In genomic region chr17:71084219-71084618, GRCh38 we compare ENCODE assay signal across 8 cellular contexts.
DNase-seq lines count a peak whose midpoint lies in the region; ATAC-seq, FAIRE-seq and TF ChIP-seq lines count a peak whose summit lies in the region.

No MANE protein-coding gene starts in this region.

- H3K4me2 ChIP-seq in astrocyte (ENCODE audit: low read length), result no peak overlapping the region

- FAIRE-seq in astrocyte (lab: Jason Lieb, UNC), result no peak

- no peaks in the 10 kb centered on the region for H3K9me3 ChIP-seq in astrocyte (ENCODE audit: insufficient read depth, low read depth, low read length)

- no peaks in the 10 kb centered on the region for H3K36me3 Mint-ChIP-seq in astrocyte (ENCODE audit: low read depth, unreplicated experiment)

- no peak overlapping the region for H3K27ac ChIP-seq in astrocyte (ENCODE audit: low read depth, low read length)

- no peaks in the 10 kb centered on the region for H3K9me3 Mint-ChIP-seq in astrocyte (ENCODE audit: unreplicated experiment)

- DNase-seq in GM03348 (ENCODE audit: low spot score) (peak; percentile 10), LNCaP clone FGC (ENCODE audit: low read depth) (no peak), astrocyte (ENCODE audit: low read depth) (no peak), medulla oblongata (ENCODE audit: extremely low spot score) (peak; percentile 25), NCI-H1436 treated with DMSO at 0.1 percent for 48 hours (lab: John Stamatoyannopoulos, UW) (no peak)
- no peak for DNase-seq in activated CD8-positive, alpha-beta memory T cell treated with anti-CD3 and anti-CD28 coated beads, Interleukin-2, amount 50 U/mL, for 4 hours
- no peak for DNase-seq in activated naive CD4-positive, alpha-beta T cell treated with Interleukin-2 at 50 U/mL for 16 hours

- H3K4me1 Mint-ChIP-seq in astrocyte (ENCODE audit: low read depth, unreplicated experiment), result peaks cover 5% of the 10 kb centered on the region

- H3K36me3 ChIP-seq in astrocyte (ENCODE audit: insufficient read depth, low read length), result no peaks in the 10 kb centered on the region

- no peaks in the 10 kb centered on the region for H3K4me1 ChIP-seq in astrocyte (ENCODE audit: insufficient read depth, low read length)

- H2AFZ ChIP-seq in astrocyte (ENCODE audit: low read depth, low read length), result no peak overlapping the region

- no peak for ATAC-seq in GM19395 (IDR thresholded peaks at IDR 0.05; ENCODE audit: unreplicated experiment)

- H3K79me2 ChIP-seq in astrocyte (ENCODE audit: insufficient read depth, low read length), result no peaks in the 10 kb centered on the region

- H3K27ac Mint-ChIP-seq in astrocyte (ENCODE audit: unreplicated experiment), result no peak overlapping the region

- H3K27me3 Mint-ChIP-seq in astrocyte (ENCODE audit: low read depth, unreplicated experiment), result no peaks in the 10 kb centered on the region

- H3K27me3 ChIP-seq in astrocyte (ENCODE audit: insufficient read depth, low read length), result no peaks in the 10 kb centered on the region

- H3K4me3 Mint-ChIP-seq in astrocyte (ENCODE audit: unreplicated experiment), result no peak overlapping the region

- no peaks in the 10 kb centered on the region for H4K20me1 ChIP-seq in astrocyte (ENCODE audit: insufficient read depth, low read length)

- no peak overlapping the region for H3K9ac ChIP-seq in astrocyte (ENCODE audit: low read length)

- peak; percentile 70 for TF ChIP-seq CTCF in LNCaP clone FGC (IDR thresholded peaks at IDR 0.05; ENCODE audit: control insufficient read depth, extremely low read depth, insufficient read depth)
- peak; percentile 24 for TF ChIP-seq CTCF in astrocyte (IDR thresholded peaks at IDR 0.05; ENCODE audit: insufficient read depth, low read depth, low read length)

- H3K4me3 ChIP-seq in LNCaP clone FGC (ENCODE audit: low read depth, low read length) (no peak overlapping the region), astrocyte (ENCODE audit: insufficient read depth, low read depth, low read length) (no peak overlapping the region)

Comparison
In these comparisons a context has a peak if more than half of its experiments do, and no peak if none do; other contexts are left out.
1. DNase-seq: peak in GM03348 (single experiment) and medulla oblongata (single experiment); none in LNCaP clone FGC (single experiment), astrocyte (single experiment), activated CD8-positive, alpha-beta memory T cell treated with anti-CD3 and anti-CD28 coated beads, Interleukin-2, amount 50 U/mL, for 4 hours (single experiment), activated naive CD4-positive, alpha-beta T cell treated with Interleukin-2 at 50 U/mL for 16 hours (single experiment) and NCI-H1436 treated with DMSO at 0.1 percent for 48 hours (single experiment).